Comparison of ENCODE assay signal across 26 cellular contexts in the genomic region with DNA sequence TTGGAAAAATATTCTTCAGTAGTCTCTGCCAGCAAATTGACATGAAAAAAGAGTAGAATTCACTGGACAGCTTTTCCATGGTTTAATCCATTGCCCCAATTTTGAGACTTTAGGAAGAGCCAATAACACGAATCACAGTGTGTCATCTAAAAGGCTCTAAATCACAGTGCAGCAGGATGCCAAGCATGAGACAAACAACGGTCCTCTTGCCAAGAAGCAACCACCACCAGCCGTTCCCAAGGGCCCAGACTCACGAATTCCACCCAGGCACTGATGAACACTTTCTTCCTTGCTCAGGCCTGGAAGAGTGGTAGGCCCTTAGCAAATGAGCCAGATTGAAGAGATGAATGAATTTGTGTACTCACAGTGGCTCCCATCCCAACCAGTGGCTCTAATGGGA. TPM values are rescaled to one million over a fixed set of nuclear protein-coding genes. Genes with fewer than 3 reads are reported as not detected.
DNase-seq lines count a peak whose midpoint lies in the region; ATAC-seq and TF ChIP-seq lines count a peak whose summit lies in the region.
"Had no signal": no experiment of that assay in that cellular context is flagged by ENCODE, and none has a peak within 500 bp of the region (broad histone marks: within the 10 kb centered on the region; RNA-seq: fewer than 3 reads in every experiment).

No MANE protein-coding gene starts in this region.

- H3K27ac ChIP-seq in RWPE2 (ENCODE audit: poor library complexity, severe bottlenecking) = no peak overlapping the region
- H3K27ac ChIP-seq in suprapubic skin = peak overlapping the region; percentile 46
- H3K27ac ChIP-seq in right atrium auricular region = no peak overlapping the region
- H3K27ac ChIP-seq: BLaER1 treated with 17β-estradiol and CSF1 and Interleukin-3, amounts not matched to agents 10 nM and 100 nM; KMS-11 had no signal

- DNase-seq in EH (ENCODE audit: low read depth) (peak; percentile 4), RWPE2 (ENCODE audit: low spot score) (peak; percentile 15), fibroblast of the aortic adventitia (ENCODE audit: low read depth) (peak; percentile 45), suprapubic skin (ENCODE audit: low spot score in 2 of 2) (no peak), KG1 (lab: John Stamatoyannopoulos, UW) (no peak), right atrium auricular region (ENCODE audit: low spot score) (no peak)
- DNase-seq: AML-193; CD4-positive, alpha-beta memory T cell; COR-L47; DMS53; GF-D8; H9; IMR-90; NCI-H1092 treated with DMSO at 0.1 percent for 48 hours; NCI-H1436; NCI-H187; NCI-H2081 treated with DMSO at 0.1 percent for 48 hours; NCI-H2171; NCI-H226; NCI-H510A; NCI-H69; RPMI8226; SHP77 had no signal

- TF ChIP-seq EP300 in suprapubic skin (IDR thresholded peaks at IDR 0.05) = no peak

- H3K4me3 ChIP-seq in RWPE2 (ENCODE audit: severe bottlenecking) (no peak overlapping the region), fibroblast of the aortic adventitia (ENCODE audit: low read depth, low read length) (no peak overlapping the region), suprapubic skin (no peak overlapping the region), right atrium auricular region (no peak overlapping the region)
- H3K4me3 ChIP-seq: BLaER1 treated with 17β-estradiol and CSF1 and Interleukin-3, amounts not matched to agents 10 nM and 100 nM had no signal

- no peak for ATAC-seq in RWPE2 (ENCODE audit: low read depth)
- ATAC-seq in GM19463 (IDR thresholded peaks at IDR 0.05; ENCODE audit: unreplicated experiment) = no peak

- H3K4me1 ChIP-seq in RWPE2 (ENCODE audit: insufficient read depth, poor library complexity, severe bottlenecking) (no peaks in the 10 kb centered on the region), suprapubic skin (no peaks in the 10 kb centered on the region), right atrium auricular region (no peaks in the 10 kb centered on the region)

- 28% methylated on average over 4 of the region's 4 CpGs for WGBS in suprapubic skin

- TF ChIP-seq POLR2A in suprapubic skin (IDR thresholded peaks at IDR 0.05) = no peak

- H3K36me3 ChIP-seq in RWPE2 (ENCODE audit: low read depth) (no peaks in the 10 kb centered on the region), suprapubic skin (no peaks in the 10 kb centered on the region), right atrium auricular region (no peaks in the 10 kb centered on the region)
- H3K36me3 ChIP-seq: BLaER1 treated with 17β-estradiol and CSF1 and Interleukin-3, amounts not matched to agents 10 nM and 100 nM had no signal

- H3K9me3 ChIP-seq in RWPE2 (ENCODE audit: severe bottlenecking) (peaks cover 5% of the 10 kb centered on the region), suprapubic skin (peaks cover 6% of the 10 kb centered on the region), right atrium auricular region (peaks cover 0 to 20% of the 10 kb centered on the region in 2 donors)

- H3K27me3 ChIP-seq in RWPE2 (ENCODE audit: insufficient read depth, poor library complexity, severe bottlenecking) (no peaks in the 10 kb centered on the region), suprapubic skin (peaks cover 8% of the 10 kb centered on the region), right atrium auricular region (no peaks in the 10 kb centered on the region)
- H3K27me3 ChIP-seq: BLaER1 treated with 17β-estradiol and CSF1 and Interleukin-3, amounts not matched to agents 10 nM and 100 nM had no signal

- no peak for TF ChIP-seq CTCF in RWPE2 (IDR thresholded peaks at IDR 0.05; ENCODE audit: poor library complexity, severe bottlenecking)
- no peak for TF ChIP-seq CTCF in fibroblast of the aortic adventitia (IDR thresholded peaks at IDR 0.05; ENCODE audit: insufficient read depth, low read length)
- TF ChIP-seq CTCF in suprapubic skin (IDR thresholded peaks at IDR 0.05) = no peak
- TF ChIP-seq CTCF in right atrium auricular region (IDR thresholded peaks at IDR 0.05) = no peak

RNA-seq across cellular contexts. Expression of gene IRX4, which starts 18.4 kb away (rescaled TPM):
- total RNA-seq in fibroblast of the aortic adventitia (ENCODE audit: low replicate concordance) (not detected in 2 replicates), suprapubic skin (10 to 100 TPM; 20.3 to 45.9 (median 33.5) TPM), right atrium auricular region (not detected)
- total RNA-seq: CD4-positive, alpha-beta memory T cell; IMR-90 had no signal

Comparison
In these comparisons a context has a peak if more than half of its experiments do, and no peak if none do; other contexts are left out.
1. DNase-seq: peak in EH (single experiment), RWPE2 (single experiment) and fibroblast of the aortic adventitia (single experiment); none in suprapubic skin (0 of 2), KG1 (single experiment) and right atrium auricular region (single experiment).
2. RNA of gene IRX4, which starts 18.4 kb away (total RNA-seq): 20.3 to 45.9 TPM in suprapubic skin; not detected in fibroblast of the aortic adventitia and not detected in right atrium auricular region; every median in the first group is over 10 times any median in the second.